ENCODE assay signal across 17 cellular contexts in genomic region chr7:90946711-90947501, GRCh38.
DNase-seq lines count a peak whose midpoint lies in the region; ATAC-seq and TF ChIP-seq lines count a peak whose summit lies in the region.
"Had no signal": no experiment of that assay in that cellular context is flagged by ENCODE, and none has a peak within 500 bp of the region (broad histone marks: within the 10 kb centered on the region; RNA-seq: fewer than 3 reads in every experiment).

No MANE protein-coding gene starts in this region.

- no peak overlapping the region for H2BK15ac ChIP-seq in neuronal stem cell (ENCODE audit: low read length)

- no peaks in the 10 kb centered on the region for H3K79me1 ChIP-seq in neuronal stem cell (ENCODE audit: low read depth, low read length)

- H3K9me3 ChIP-seq in A673 (ENCODE audit: low read depth, low read length, poor library complexity, severe bottlenecking) (no peaks in the 10 kb centered on the region), neuronal stem cell (replicated peaks in 1 of 2; ENCODE audit: control insufficient read depth in 2 of 2, insufficient read depth in 1 of 2, low read depth in 1 of 2, low read length in 2 of 2) (no peaks in the 10 kb centered on the region), T-helper 17 cell (ENCODE audit: control insufficient read depth, low read length, poor library complexity, severe bottlenecking) (no peaks in the 10 kb centered on the region)
- H3K9me3 ChIP-seq: BLaER1 treated with 17β-estradiol and CSF1 and Interleukin-3, amounts not matched to agents 10 nM and 100 nM had no signal

- H3K36me3 Mint-ChIP-seq in T-helper 17 cell (ENCODE audit: low read depth): no peaks in the 10 kb centered on the region

- intact Hi-C loops in A673 (cut with micrococcal nuclease; ENCODE audit: unreplicated experiment): no loop called here

- H3K27ac Mint-ChIP-seq in T-helper 17 cell: no peak overlapping the region

- H2AK5ac ChIP-seq in neuronal stem cell (ENCODE audit: low read depth, low read length): no peak overlapping the region

- no peak overlapping the region for H3K4me2 ChIP-seq in neuronal stem cell (ENCODE audit: insufficient read depth, low read length, poor library complexity, severe bottlenecking)
- H3K4me2 ChIP-seq: BLaER1 treated with 17β-estradiol and CSF1 and Interleukin-3, amounts not matched to agents 10 nM and 100 nM had no signal

- no peak overlapping the region for H4K8ac ChIP-seq in neuronal stem cell (ENCODE audit: low read depth, low read length)

- no peak overlapping the region for H2BK120ac ChIP-seq in neuronal stem cell (ENCODE audit: low read depth, low read length)

- no peak overlapping the region for H3K9ac ChIP-seq in neuronal stem cell (ENCODE audit: low read depth, low read length, poor library complexity)
- H3K9ac ChIP-seq: BLaER1 treated with 17β-estradiol and CSF1 and Interleukin-3, amounts not matched to agents 10 nM and 100 nM had no signal

- no peaks in the 10 kb centered on the region for H3K27me3 ChIP-seq in A673 (replicated peaks; ENCODE audit: insufficient read depth, low read depth, low read length, poor library complexity)
- H3K27me3 ChIP-seq in neuronal stem cell (ENCODE audit: control insufficient read depth in 3 of 3, insufficient read depth in 3 of 3, low read depth in 1 of 3, low read length in 3 of 3): no peaks in the 10 kb centered on the region
- H3K27me3 ChIP-seq: BLaER1 treated with 17β-estradiol and CSF1 and Interleukin-3, amounts not matched to agents 10 nM and 100 nM had no signal

- CTCF ChIA-PET in A673 (lab: Charles Lee): no interaction called here

- DNase-seq in A673 (ENCODE audit: low spot score) (no peak), RPMI7951 (ENCODE audit: low read depth) (peak; percentile 3), foreskin melanocyte (peak; percentile 64), neuronal stem cell (ENCODE audit: low spot score) (no peak), EL (no peak), T-helper 17 cell (no peak)
- DNase-seq: HFFc6; KBM-7; MV-4-11; NCI-H1417; NCI-H187 treated with DMSO at 0.1 percent for 48 hours; NCI-H446 treated with DMSO at 0.1 percent for 48 hours; NK-92 treated with Interleukin-12 subunit alpha and Interleukin-12 subunit beta, amount 100 ng/mL, for 24 hours; SHP77 treated with DMSO at 0.1 percent for 48 hours had no signal

- H2AFZ ChIP-seq in neuronal stem cell (ENCODE audit: low read length): no peak overlapping the region

- H4K91ac ChIP-seq in neuronal stem cell (ENCODE audit: low read depth, low read length, poor library complexity): no peak overlapping the region

- no peak overlapping the region for H3K14ac ChIP-seq in neuronal stem cell (ENCODE audit: low read length)

- H3K4me3 ChIP-seq in A673 (ENCODE audit: low read depth, low read length, poor library complexity, severe bottlenecking) (no peak overlapping the region), neuronal stem cell (ENCODE audit: low read length in 2 of 2) (no peak overlapping the region)
- H3K4me3 ChIP-seq: BLaER1 treated with 17β-estradiol and CSF1 and Interleukin-3, amounts not matched to agents 10 nM and 100 nM had no signal

- no CpG with 5 or more reads among the region's 10 CpGs for WGBS in neuronal stem cell (ENCODE audit: extremely low coverage in 2 of 2, insufficient read length in 2 of 2, insufficient replicate concordance in 1 of 2), 2 donors

- H3K36me3 ChIP-seq in A673 (ENCODE audit: insufficient read depth, low read length, poor library complexity, severe bottlenecking): no peaks in the 10 kb centered on the region
- H3K36me3 ChIP-seq in neuronal stem cell (replicated peaks in 1 of 2; ENCODE audit: control insufficient read depth in 2 of 2, insufficient read depth in 2 of 2, low read length in 2 of 2): no peaks in the 10 kb centered on the region

- no TSS peak for BruUV-seq in A673 (replicated peaks; lab: Mats Ljungman, UMichigan)

- H2BK5ac ChIP-seq in neuronal stem cell (ENCODE audit: low read length): no peak overlapping the region

- ATAC-seq in GM19035 (IDR thresholded peaks at IDR 0.05; ENCODE audit: unreplicated experiment) (no peak), T-helper 17 cell (no peak), GM21723 (IDR thresholded peaks at IDR 0.05; ENCODE audit: unreplicated experiment) (no peak)

- H3K18ac ChIP-seq in neuronal stem cell (ENCODE audit: low read length): peak overlapping the region; percentile 84

- H3K4me1 ChIP-seq in A673 (ENCODE audit: insufficient read depth, low read length, poor library complexity, severe bottlenecking) (peaks cover 18% of the 10 kb centered on the region), neuronal stem cell (ENCODE audit: control insufficient read depth in 2 of 2, insufficient read depth in 1 of 2, low read depth in 1 of 2, low read length in 2 of 2) (peaks cover 4 to 5% of the 10 kb centered on the region in 2 donors)
- H3K4me1 ChIP-seq: BLaER1 treated with 17β-estradiol and CSF1 and Interleukin-3, amounts not matched to agents 10 nM and 100 nM had no signal

- no peak for TF ChIP-seq CTCF in A673 (conservative IDR thresholded peaks at IDR 0.05; ENCODE audit: low read depth, low read length)

- no peak overlapping the region for H3K23ac ChIP-seq in neuronal stem cell (ENCODE audit: low read depth, low read length, poor library complexity)

- H3K27me3 Mint-ChIP-seq in T-helper 17 cell: no peaks in the 10 kb centered on the region

- H3K27ac ChIP-seq in A673 (ENCODE audit: low read depth, low read length, poor library complexity, severe bottlenecking) (peak overlapping the region; percentile 8), neuronal stem cell (replicated peaks; ENCODE audit: low read length) (no peak overlapping the region)
- H3K27ac ChIP-seq: BLaER1 treated with 17β-estradiol and CSF1 and Interleukin-3, amounts not matched to agents 10 nM and 100 nM had no signal

- H3K4ac ChIP-seq in neuronal stem cell (ENCODE audit: low read length): no peak overlapping the region

- H3K4me3 Mint-ChIP-seq in T-helper 17 cell: no peak overlapping the region
- H3K4me3 Mint-ChIP-seq: HFFc6 had no signal

- H2BK12ac ChIP-seq in neuronal stem cell (ENCODE audit: low read length): no peak overlapping the region

- POLR2A ChIA-PET in A673 (lab: Charles Lee; ENCODE audit: low non-redundant PET): no interaction called here

- H3K4me1 Mint-ChIP-seq in T-helper 17 cell: no peaks in the 10 kb centered on the region

Comparison
In these comparisons a context has a peak if more than half of its experiments do, and no peak if none do; other contexts are left out.
1. DNase-seq: peak in RPMI7951 (single experiment) and foreskin melanocyte (single experiment); none in A673 (single experiment), neuronal stem cell (single experiment), EL (single experiment) and T-helper 17 cell (0 of 3).